Comparison of ENCODE assay signal across 1 cellular context in genomic region chr3:58441514-58442450, GRCh38.
TF ChIP-seq lines count a peak whose summit lies in the region.

No MANE protein-coding gene starts in this region.

TF ChIP-seq in K562, 482 proteins besides CTCF, POLR2A, EP300 and RAD21:
- TF ChIP-seq GATAD2B (IDR thresholded peaks at IDR 0.05; ENCODE audit: borderline replicate concordance) (no peak), BCLAF1 (IDR thresholded peaks at IDR 0.05; ENCODE audit: borderline replicate concordance in 1 of 2, control insufficient read depth in 1 of 2, low read depth in 2 of 2, low read length in 1 of 2) (no peak), PBX2 (CRISPR knock-in tag; IDR thresholded peaks at IDR 0.05; ENCODE audit: low read depth) (no peak), PBX2 (tag; conservative IDR thresholded peaks at IDR 0.05; ENCODE audit: low read depth) (0 out of 2 replicates have a peak, but pooled peaks have one; percentile 24), ZNF316 (IDR thresholded peaks at IDR 0.05) (peak; percentile 16; the same call in 1 of the 2 replicates), HNRNPLL (IDR thresholded peaks at IDR 0.05; ENCODE audit: low read depth, low read length, poor library complexity, severe bottlenecking) (no peak), RNF2 (IDR thresholded peaks at IDR 0.05) (no peak), HNRNPK (IDR thresholded peaks at IDR 0.05; ENCODE audit: low read depth, low read length, poor library complexity, severe bottlenecking) (no peak), PKNOX1 (IDR thresholded peaks at IDR 0.05) (peak; percentile 66; the same call in 1 of the 2 replicates), ETV6 (IDR thresholded peaks at IDR 0.05; ENCODE audit: borderline replicate concordance in 1 of 2, low read depth in 2 of 2, low read length in 1 of 2) (no peak), ETV6 (CRISPR knock-in tag; IDR thresholded peaks at IDR 0.05; ENCODE audit: borderline replicate concordance) (no peak), TAF15 (IDR thresholded peaks at IDR 0.05; ENCODE audit: low read depth, low read length) (no peak), MAFG (tag; conservative IDR thresholded peaks at IDR 0.05) (0 out of 2 replicates have a peak, but pooled peaks have one; percentile 13), ZNF311 (CRISPR knock-in tag; IDR thresholded peaks at IDR 0.05) (no peak), MEIS2 (IDR thresholded peaks at IDR 0.05; ENCODE audit: partially characterized antibody) (peak; percentile 35)
